In genomic region chr19:778910-779653, GRCh38 we compare ENCODE assay signal across 9 cellular contexts. TPM values are rescaled to one million over a fixed set of nuclear protein-coding genes. Genes with fewer than 3 reads are reported as not detected.
DNase-seq lines count a peak whose midpoint lies in the region; ATAC-seq, FAIRE-seq and TF ChIP-seq lines count a peak whose summit lies in the region.
"Had no signal": no experiment of that assay in that cellular context is flagged by ENCODE, and none has a peak within 500 bp of the region (broad histone marks: within the 10 kb centered on the region; RNA-seq: fewer than 3 reads in every experiment).

No MANE protein-coding gene starts in this region.

- peak overlapping the region; percentile 29 for H2AFZ ChIP-seq in hepatocyte

- peak overlapping the region; percentile 36 for H3K4me2 ChIP-seq in hepatocyte
- H3K4me2 ChIP-seq: KMS-11 had no signal

- H3K36me3 ChIP-seq in hepatocyte (replicated peaks; ENCODE audit: insufficient read depth, low read depth): no peaks in the 10 kb centered on the region
- H3K36me3 ChIP-seq in stomach: no peaks in the 10 kb centered on the region

- DNase-seq in HFFc6 (peak; percentile 88), astrocyte of the hippocampus (ENCODE audit: low read depth, low spot score) (peak; percentile 88), hepatocyte (ENCODE audit: low spot score) (peak; percentile 85), stomach (no peak), NCI-H2227 treated with DMSO at 0.1 percent for 48 hours (lab: John Stamatoyannopoulos, UW) (no peak), GM12892 (ENCODE audit: insufficient read length) (no peak), GM19239 (ENCODE audit: insufficient read length, low spot score) (no peak)
- no peak for DNase-seq in activated naive CD4-positive, alpha-beta T cell treated with anti-CD3 and anti-CD28 coated beads, Interleukin-2, amount 50 U/mL, for 72 hours (ENCODE audit: low spot score in 2 of 2)

- peak overlapping the region; percentile 19; the same call in 1 of the 2 replicates for H3K4me3 Mint-ChIP-seq in HFFc6

- H3K79me2 ChIP-seq in hepatocyte: peaks cover 21% of the 10 kb centered on the region

- H3K4me1 ChIP-seq in hepatocyte (ENCODE audit: insufficient read depth) (peaks cover 33% of the 10 kb centered on the region), stomach (peaks cover 17 to 26% (median 19%) of the 10 kb centered on the region in 4 donors)

- no peak for ATAC-seq in activated naive CD4-positive, alpha-beta T cell treated with anti-CD3 and anti-CD28 coated beads, Interleukin-2, amount 50 U/mL, for 72 hours

- TF ChIP-seq POLR2A in stomach (IDR thresholded peaks at IDR 0.05) (no peak), GM12892 (IDR thresholded peaks at IDR 0.05; ENCODE audit: low read depth, low read length) (no peak)

- H3K4me1 Mint-ChIP-seq in HFFc6 (ENCODE audit: low read depth): peaks cover 22% of the 10 kb centered on the region

- H3K4me3 ChIP-seq in hepatocyte (no peak overlapping the region), stomach (no peak overlapping the region)

- WGBS in hepatocyte (ENCODE audit: low lambda C conversion rate, missing lambda C conversion rate): 61% methylated on average over 35 of the region's 36 CpGs
- WGBS in stomach, 5 donors: 49 to 72% (median 61%) methylated on average over 36 of the region's 36 CpGs

- TF ChIP-seq EP300 in stomach (IDR thresholded peaks at IDR 0.05): no peak

- FAIRE-seq in GM12892 (lab: Jason Lieb, UNC) (no peak), GM19239 (lab: Jason Lieb, UNC) (no peak)

- no peaks in the 10 kb centered on the region for H3K9me3 Mint-ChIP-seq in HFFc6
- H3K9me3 Mint-ChIP-seq in activated naive CD4-positive, alpha-beta T cell treated with anti-CD3 and anti-CD28 coated beads, Interleukin-2, amount 50 U/mL, for 72 hours: no peaks in the 10 kb centered on the region

- H3K27me3 ChIP-seq in hepatocyte (no peaks in the 10 kb centered on the region), stomach (peaks cover 0 to 25% (median 0%) of the 10 kb centered on the region in 3 donors)

- peaks cover 5% of the 10 kb centered on the region; the same call in 1 of the 2 replicates for H3K27me3 Mint-ChIP-seq in HFFc6 (ENCODE audit: insufficient read depth)

- intact Hi-C loops in stomach (cut with DNase I; ENCODE audit: low total_unique reads): no loop called here

- H4K20me1 ChIP-seq in hepatocyte (ENCODE audit: insufficient read depth, poor library complexity, severe bottlenecking): no peaks in the 10 kb centered on the region

- H3K36me3 Mint-ChIP-seq in HFFc6 (ENCODE audit: low read depth): peaks cover 4% of the 10 kb centered on the region
- no peaks in the 10 kb centered on the region for H3K36me3 Mint-ChIP-seq in activated naive CD4-positive, alpha-beta T cell treated with anti-CD3 and anti-CD28 coated beads, Interleukin-2, amount 50 U/mL, for 72 hours

- TF ChIP-seq CTCF in HFFc6 (IDR thresholded peaks at IDR 0.05) (no peak), hepatocyte (IDR thresholded peaks at IDR 0.05; ENCODE audit: poor library complexity) (no peak), stomach (IDR thresholded peaks at IDR 0.05) (no peak)

- H3K9me3 ChIP-seq in hepatocyte (ENCODE audit: low read depth) (no peaks in the 10 kb centered on the region), stomach (no peaks in the 10 kb centered on the region)

- peak overlapping the region; percentile 85 for H3K27ac Mint-ChIP-seq in HFFc6
- no peak overlapping the region for H3K27ac Mint-ChIP-seq in activated naive CD4-positive, alpha-beta T cell treated with anti-CD3 and anti-CD28 coated beads, Interleukin-2, amount 50 U/mL, for 72 hours

- H3K27ac ChIP-seq in hepatocyte (peak overlapping the region; percentile 78), stomach (peak overlapping the region in 4 of 5 donors; percentile 14 to 64 (median 56))
- H3K27ac ChIP-seq: KMS-11 had no signal

- no peaks in the 10 kb centered on the region for H3K9me2 ChIP-seq in hepatocyte (replicated peaks; ENCODE audit: insufficient read depth)

RNA-seq across cellular contexts. Expression of gene PTBP1, which starts 18.2 kb away (rescaled TPM):
- total RNA-seq in HFFc6 (2021; fragmentation: NEBNext Ultra II Directional; extraction: Animal tissue kit (Norgen Biotek cat#: 25700)): 100 to 1,000 TPM; 307 to 421 (median 380) TPM
- total RNA-seq in hepatocyte (144 and 178 TPM in 2 replicates), stomach (100 to 1,000 TPM in 4 of 5 donors, 10 to 100 TPM in 1; 92.9 to 539 (median 173) TPM)
- polyA plus RNA-seq in hepatocyte (204 and 219 TPM in 2 replicates), stomach (10 to 100 TPM; 74.8 to 80.9 (median 74.8) TPM)
- total RNA-seq in activated naive CD4-positive, alpha-beta T cell treated with anti-CD3 and anti-CD28 coated beads, Interleukin-2, amount 50 U/mL, for 72 hours: 100 to 1,000 TPM; 485 to 591 TPM
- 115 TPM for polyA plus RNA-seq in GM12892 (2012; ENCODE audit: missing spikeins)

RNA-seq across cellular contexts. Expression of gene MISP, which starts 28.2 kb away (rescaled TPM):
- under 1 TPM in 2 of 6 experiments, not detected in 4; 0.05 to 0.07 TPM for total RNA-seq in HFFc6 (2021; fragmentation: NEBNext Ultra II Directional; extraction: Animal tissue kit (Norgen Biotek cat#: 25700))
- total RNA-seq in hepatocyte: 35.7 and 43.7 TPM in 2 replicates
- 38.4 and 50.9 TPM in 2 replicates for polyA plus RNA-seq in hepatocyte
- total RNA-seq in stomach: 100 to 1,000 TPM in 1 of 5 donors, 10 to 100 TPM in 3, 1 to 10 TPM in 1; 5.3 to 149 (median 27.7) TPM
- polyA plus RNA-seq in stomach: 10 to 100 TPM in 2 of 3 donors, 1 to 10 TPM in 1; 2.1 to 12.9 (median 12.5) TPM
- under 1 TPM in 1 of 2 donors, not detected in 1; 0.50 TPM for total RNA-seq in activated naive CD4-positive, alpha-beta T cell treated with anti-CD3 and anti-CD28 coated beads, Interleukin-2, amount 50 U/mL, for 72 hours
- not detected for polyA plus RNA-seq in GM12892 (2012; ENCODE audit: missing spikeins)

RNA-seq across cellular contexts. Expression of gene PLPPR3, which starts 42.7 kb away (rescaled TPM):
- under 1 TPM in 1 of 6 experiments, not detected in 5; 0.09 TPM for total RNA-seq in HFFc6 (2021; fragmentation: NEBNext Ultra II Directional; extraction: Animal tissue kit (Norgen Biotek cat#: 25700))
- 7.6 and 11.1 TPM in 2 replicates for total RNA-seq in hepatocyte
- 11.4 and 11.7 TPM in 2 replicates for polyA plus RNA-seq in hepatocyte
- under 1 TPM in 1 of 5 donors, not detected in 4; 0.55 TPM for total RNA-seq in stomach
- under 1 TPM in 1 of 3 donors, not detected in 2; 0.46 TPM for polyA plus RNA-seq in stomach
- total RNA-seq in activated naive CD4-positive, alpha-beta T cell treated with anti-CD3 and anti-CD28 coated beads, Interleukin-2, amount 50 U/mL, for 72 hours: not detected
- polyA plus RNA-seq in GM12892 (2012; ENCODE audit: missing spikeins): not detected

RNA-seq across cellular contexts. Expression of gene AZU1, which starts 48.6 kb away (rescaled TPM):
- not detected for total RNA-seq in HFFc6 (2021; fragmentation: NEBNext Ultra II Directional; extraction: Animal tissue kit (Norgen Biotek cat#: 25700))
- total RNA-seq in hepatocyte (not detected in 2 replicates), stomach (under 1 TPM in 1 of 5 donors, not detected in 4; 0.55 TPM)
- polyA plus RNA-seq in hepatocyte (0.94 TPM in 1 of 2 replicates, not detected in the other), stomach (1 to 10 TPM in 1 of 3 donors, under 1 TPM in 2; 0.53 to 1.5 (median 1.00) TPM)
- not detected for total RNA-seq in activated naive CD4-positive, alpha-beta T cell treated with anti-CD3 and anti-CD28 coated beads, Interleukin-2, amount 50 U/mL, for 72 hours
- not detected for polyA plus RNA-seq in GM12892 (2012; ENCODE audit: missing spikeins)

Comparison
In these comparisons a context has a peak if more than half of its experiments do, and no peak if none do; other contexts are left out.
1. DNase-seq: peak in HFFc6 (single experiment), astrocyte of the hippocampus (single experiment) and hepatocyte (single experiment); none in stomach (single experiment), NCI-H2227 treated with DMSO at 0.1 percent for 48 hours (single experiment), activated naive CD4-positive, alpha-beta T cell treated with anti-CD3 and anti-CD28 coated beads, Interleukin-2, amount 50 U/mL, for 72 hours (0 of 2), GM12892 (single experiment) and GM19239 (single experiment).
2. RNA of gene MISP, which starts 28.2 kb away (total RNA-seq): 35.7 to 43.7 TPM in hepatocyte and 5.3 to 149 TPM in stomach; 0.50 TPM in activated naive CD4-positive, alpha-beta T cell treated with anti-CD3 and anti-CD28 coated beads, Interleukin-2, amount 50 U/mL, for 72 hours and 0.05 to 0.07 TPM in HFFc6; every median in the first group is over 4 times any median in the second.